Comparison of ENCODE assay signal across 9 cellular contexts in the genomic region with DNA sequence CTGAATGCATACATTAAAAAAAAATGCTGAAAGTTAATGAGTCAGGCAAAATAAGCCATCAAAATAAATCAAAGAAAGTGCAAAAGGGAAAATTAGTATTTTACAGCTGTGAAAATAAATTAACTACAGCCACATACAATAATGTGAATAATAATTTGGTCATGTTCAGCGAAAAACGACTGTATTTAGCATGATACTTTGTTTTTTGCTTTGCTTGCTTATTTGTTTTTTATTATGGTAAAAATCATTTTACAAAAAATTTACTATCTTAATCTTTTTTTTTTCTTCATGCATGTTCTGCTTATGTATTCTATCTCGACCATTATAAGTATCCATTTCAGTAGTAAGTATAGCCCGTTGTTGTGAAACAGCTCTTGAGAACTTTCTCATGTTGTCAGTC.
"Had no signal": no experiment of that assay in that cellular context is flagged by ENCODE, and none has a peak within 500 bp of the region (broad histone marks: within the 10 kb centered on the region; RNA-seq: fewer than 3 reads in every experiment).

No MANE protein-coding gene starts in this region.

- DNase-seq: GM23248, GOT3, H7, HFFc6, KG1 had no signal

- H3K27ac ChIP-seq: GM23248, HL-60 had no signal

- H3K9ac ChIP-seq: GM23248 had no signal

- H3K9me3 Mint-ChIP-seq: HFFc6 had no signal

- H3K4me3 ChIP-seq: GM23248, HAP-1 had no signal

- H3K27ac Mint-ChIP-seq: HFFc6, IgD-negative memory B cell had no signal

- H3K36me3 Mint-ChIP-seq: IgD-negative memory B cell had no signal

- H3K4me1 ChIP-seq: HAP-1 had no signal

- ATAC-seq: HCT116 had no signal

- H3K9me3 ChIP-seq: HAP-1 had no signal

- H3K36me3 ChIP-seq: HAP-1 had no signal

- H2AFZ ChIP-seq: GM23248 had no signal

- H3K4me3 Mint-ChIP-seq: HFFc6, IgD-negative memory B cell had no signal
